ENCODE assay signal across 14 cellular contexts in the genomic region with DNA sequence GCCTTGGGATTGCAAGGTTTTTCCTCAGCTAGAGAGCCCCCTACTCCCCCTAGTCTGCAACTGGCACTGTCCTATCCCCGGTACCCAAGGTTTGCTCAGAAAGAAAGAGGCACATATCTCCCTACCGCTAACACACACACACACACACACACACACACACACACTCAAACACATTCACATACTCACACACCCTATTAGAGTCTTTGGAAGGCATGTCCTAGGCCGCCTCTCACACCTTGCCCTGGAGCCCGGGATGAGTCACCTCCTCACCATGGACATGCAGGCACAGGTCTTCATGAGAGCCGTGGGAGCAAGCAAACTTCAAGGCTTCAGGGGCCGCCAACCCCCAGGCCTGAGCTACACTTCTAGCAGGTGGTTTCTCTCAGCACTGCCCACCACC.
"Had no signal": no experiment of that assay in that cellular context is flagged by ENCODE, and none has a peak within 500 bp of the region (broad histone marks: within the 10 kb centered on the region; RNA-seq: fewer than 3 reads in every experiment).

No MANE protein-coding gene starts in this region.

- H3K27me3 ChIP-seq: body of pancreas, transverse colon had no signal

- DNase-seq: activated CD4-positive, alpha-beta T cell treated with anti-CD3 and anti-CD28 coated beads, Interleukin-2, amount 50 U/mL, for 1 hour; activated effector memory CD4-positive, alpha-beta T cell treated with anti-CD3 and anti-CD28 coated beads, Interleukin-2, amount 50 U/mL, for 16 hours; activated T-cell treated with anti-CD3 and anti-CD28 coated beads, Interleukin-2, amount 50 U/mL, for 24 hours; amniotic stem cell; body of pancreas; cortex of kidney; effector CD8-positive, alpha-beta T cell; erythroblast; head of caudate nucleus; right cardiac atrium; small intestine; transverse colon had no signal

- H3K9me3 ChIP-seq: body of pancreas, transverse colon had no signal

- H3K4me3 ChIP-seq: body of pancreas, transverse colon had no signal

- ATAC-seq: activated naive CD4-positive, alpha-beta T cell treated with anti-CD3 and anti-CD28 coated beads, Interleukin-2, amount 50 U/mL, for 72 hours; body of pancreas; right cardiac atrium; stimulated activated memory B cell treated with anti-CD40 and anti-IgM and Interleukin-4, amounts not matched to agents 10 μg/mL and 1 μg/mL and 100 μg/mL, for 72 hours had no signal

- H3K27ac ChIP-seq: body of pancreas, transverse colon had no signal

- H3K4me1 ChIP-seq: body of pancreas, transverse colon had no signal

- H3K36me3 ChIP-seq: transverse colon had no signal
